In the genomic region with DNA sequence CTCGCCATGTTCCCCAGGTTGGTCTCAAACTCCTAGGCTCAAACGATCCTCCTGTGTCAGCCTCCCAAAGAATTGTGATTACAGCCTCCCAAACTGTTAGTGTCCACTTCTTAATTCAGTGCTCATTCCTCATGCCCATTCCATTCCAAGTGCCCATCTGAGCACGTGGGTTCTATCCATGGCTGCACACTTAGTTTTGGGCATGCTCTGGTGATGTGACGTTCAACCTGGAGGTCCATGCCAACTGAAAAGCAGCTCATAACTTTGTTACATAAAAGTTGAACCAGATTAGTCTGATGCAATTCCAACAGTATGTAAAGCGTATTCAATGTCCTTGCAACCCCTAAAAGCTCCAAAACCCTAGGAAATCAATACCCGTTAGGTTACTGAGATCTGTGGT, we compare ENCODE assay signal across 19 cellular contexts. TPM values are rescaled to one million over a fixed set of nuclear protein-coding genes. Genes with fewer than 3 reads are reported as not detected.
A peak's percentile ranks its signal among the peaks of the same experiment; 100 is the strongest.
DNase-seq lines count a peak whose midpoint lies in the region; FAIRE-seq and TF ChIP-seq lines count a peak whose summit lies in the region.
"Had no signal": no experiment of that assay in that cellular context is flagged by ENCODE, and none has a peak within 500 bp of the region (broad histone marks: within the 10 kb centered on the region; RNA-seq: fewer than 3 reads in every experiment).

No MANE protein-coding gene starts in this region.

- intact Hi-C loops in PC-9 (cut with micrococcal nuclease; ENCODE audit: unreplicated experiment), result loop anchor here (5.0 kb wide), 1 partner anchor 33 kb away; no protein-coding TSS in a partner anchor
- intact Hi-C loops in ovary (cut with DNase I), result no loop called here

- CTCF ChIA-PET in PC-9 (lab: Charles Lee), result interaction anchor here (0.7 kb wide), 1 partner anchor 73 kb away, joined by 10 read pairs; no protein-coding TSS in a partner anchor

- no peak for TF ChIP-seq CTCF in PC-9 (conservative IDR thresholded peaks at IDR 0.05)
- no peak for TF ChIP-seq CTCF in astrocyte (IDR thresholded peaks at IDR 0.05; ENCODE audit: insufficient read depth, low read depth, low read length)
- TF ChIP-seq CTCF in nephron progenitor cell (IDR thresholded peaks at IDR 0.05), result no peak
- TF ChIP-seq CTCF in ovary (IDR thresholded peaks at IDR 0.05), result no peak
- TF ChIP-seq CTCF in GM20000 (IDR thresholded peaks at IDR 0.05; ENCODE audit: extremely low read depth, missing control alignments), result no peak

- no peak for TF ChIP-seq POLR2A in ovary (IDR thresholded peaks at IDR 0.05)

- H3K4me2 ChIP-seq in PC-9, result peak overlapping the region; percentile 87; the same call in 1 of the 2 replicates
- H3K4me2 ChIP-seq in astrocyte (ENCODE audit: low read length), result no peak overlapping the region
- H3K4me2 ChIP-seq: hepatocyte had no signal

- no peaks in the 10 kb centered on the region; the same call in 1 of the 2 replicates for H3K9me3 ChIP-seq in PC-9 (ENCODE audit: insufficient read depth, low read depth)
- no peaks in the 10 kb centered on the region for H3K9me3 ChIP-seq in astrocyte (ENCODE audit: insufficient read depth, low read depth, low read length)
- no peaks in the 10 kb centered on the region for H3K9me3 ChIP-seq in ovary

- H3K27me3 ChIP-seq in PC-9 (ENCODE audit: insufficient read depth, low read depth), result no peaks in the 10 kb centered on the region
- H3K27me3 ChIP-seq in astrocyte (ENCODE audit: insufficient read depth, low read length), result no peaks in the 10 kb centered on the region
- no peaks in the 10 kb centered on the region for H3K27me3 ChIP-seq in ovary
- H3K27me3 ChIP-seq: BLaER1 treated with 17β-estradiol and CSF1 and Interleukin-3, amounts not matched to agents 10 nM and 100 nM; hepatocyte had no signal

- no peak for FAIRE-seq in astrocyte (lab: Jason Lieb, UNC)
- FAIRE-seq: A204.1, kidney, urothelium cell line had no signal

- H3K27me3 Mint-ChIP-seq in activated T-cell treated with anti-CD3 and anti-CD28 coated beads, Interleukin-2, amount 50 U/mL, for 24 hours, result no peaks in the 10 kb centered on the region
- H3K27me3 Mint-ChIP-seq in astrocyte (ENCODE audit: low read depth, unreplicated experiment) (no peaks in the 10 kb centered on the region), nephron progenitor cell (ENCODE audit: low read depth, poor library complexity) (no peaks in the 10 kb centered on the region)
- H3K27me3 Mint-ChIP-seq: activated CD8-positive, alpha-beta memory T cell treated with anti-CD3 and anti-CD28 coated beads, Interleukin-2, amount 10 ng/mL, durations not matched to agents 7 days and 5 days had no signal

- DNase-seq in activated T-cell treated with anti-CD3 and anti-CD28 coated beads, Interleukin-2, amount 50 U/mL, for 24 hours, result no peak
- DNase-seq in activated T-cell treated with anti-CD3 and anti-CD28 coated beads for 4 hours (no peak), PC-9 (no peak), astrocyte (ENCODE audit: low read depth) (no peak), nephron progenitor cell (no peak), ovary (no peak), GM20000 (ENCODE audit: low spot score) (no peak), 8988T (no peak)
- DNase-seq: activated CD8-positive, alpha-beta memory T cell treated with anti-CD3 and anti-CD28 coated beads, Interleukin-2, amount 10 ng/mL, durations not matched to agents 7 days and 5 days; GOT3; kidney; stimulated activated CD4-positive, alpha-beta T cell treated with anti-CD3 and anti-CD28 coated beads, Interleukin-4, amount 100 ng/mL, for 4 hours; T-helper 9 cell had no signal

- no peak overlapping the region for H3K9ac ChIP-seq in astrocyte (ENCODE audit: low read length)
- H3K9ac ChIP-seq: BLaER1 treated with 17β-estradiol and CSF1 and Interleukin-3, amounts not matched to agents 10 nM and 100 nM had no signal

- no peak for TF ChIP-seq EP300 in ovary (IDR thresholded peaks at IDR 0.05)

- H3K27ac ChIP-seq in PC-9 (peak overlapping the region; percentile 88), astrocyte (ENCODE audit: low read depth, low read length) (no peak overlapping the region), ovary (no peak overlapping the region)
- H3K27ac ChIP-seq: BLaER1 treated with 17β-estradiol and CSF1 and Interleukin-3, amounts not matched to agents 10 nM and 100 nM had no signal

- H3K4me3 ChIP-seq in PC-9 (no peak overlapping the region), astrocyte (ENCODE audit: insufficient read depth, low read depth, low read length) (no peak overlapping the region), ovary (no peak overlapping the region)
- H3K4me3 ChIP-seq: BLaER1 treated with 17β-estradiol and CSF1 and Interleukin-3, amounts not matched to agents 10 nM and 100 nM; coronary artery; hepatocyte had no signal

- H3F3A ChIP-seq in PC-9 (ENCODE audit: insufficient read depth, low read depth), result peaks cover 22% of the 10 kb centered on the region

- H3K79me2 ChIP-seq in PC-9 (ENCODE audit: low read depth), result peaks cover 97% of the 10 kb centered on the region
- peaks cover 94% of the 10 kb centered on the region for H3K79me2 ChIP-seq in astrocyte (ENCODE audit: insufficient read depth, low read length)

- H3K9me2 ChIP-seq in PC-9 (ENCODE audit: insufficient read depth), result no peaks in the 10 kb centered on the region

- peaks cover 71% of the 10 kb centered on the region for H3K36me3 Mint-ChIP-seq in activated T-cell treated with anti-CD3 and anti-CD28 coated beads, Interleukin-2, amount 50 U/mL, for 24 hours (ENCODE audit: low read depth)
- H3K36me3 Mint-ChIP-seq in astrocyte (ENCODE audit: low read depth, unreplicated experiment) (no peaks in the 10 kb centered on the region), nephron progenitor cell (ENCODE audit: low read depth) (peaks cover 64% of the 10 kb centered on the region)

- H2AFZ ChIP-seq in PC-9 (no peak overlapping the region), astrocyte (ENCODE audit: low read depth, low read length) (no peak overlapping the region)
- H2AFZ ChIP-seq: hepatocyte had no signal

- no peak overlapping the region for H3K27ac Mint-ChIP-seq in activated T-cell treated with anti-CD3 and anti-CD28 coated beads, Interleukin-2, amount 50 U/mL, for 24 hours
- H3K27ac Mint-ChIP-seq in astrocyte (ENCODE audit: unreplicated experiment), result peak overlapping the region; percentile 28
- peak overlapping the region; percentile 85 for H3K27ac Mint-ChIP-seq in nephron progenitor cell
- H3K27ac Mint-ChIP-seq: activated CD8-positive, alpha-beta memory T cell treated with anti-CD3 and anti-CD28 coated beads, Interleukin-2, amount 10 ng/mL, durations not matched to agents 7 days and 5 days had no signal

- peaks cover 84% of the 10 kb centered on the region for H3K4me1 Mint-ChIP-seq in activated T-cell treated with anti-CD3 and anti-CD28 coated beads, Interleukin-2, amount 50 U/mL, for 24 hours (ENCODE audit: low read depth)
- H3K4me1 Mint-ChIP-seq in astrocyte (ENCODE audit: low read depth, unreplicated experiment), result peaks cover 53% of the 10 kb centered on the region
- peaks cover 43% of the 10 kb centered on the region for H3K4me1 Mint-ChIP-seq in nephron progenitor cell

- peaks cover 17% of the 10 kb centered on the region; the same call in 1 of the 2 replicates for H3K36me3 ChIP-seq in PC-9 (ENCODE audit: low read depth)
- no peaks in the 10 kb centered on the region for H3K36me3 ChIP-seq in astrocyte (ENCODE audit: insufficient read depth, low read length)
- H3K36me3 ChIP-seq in ovary, result no peaks in the 10 kb centered on the region

- POLR2A ChIA-PET in PC-9 (lab: Charles Lee; ENCODE audit: unreplicated experiment), result interaction anchor here (0.6 to 0.7 kb wide), 3 partner anchors 11 to 73 kb away, joined by 3 to 6 read pairs (median 5); no protein-coding TSS in a partner anchor

- peak overlapping the region; percentile 25 for H3K4me3 Mint-ChIP-seq in activated T-cell treated with anti-CD3 and anti-CD28 coated beads, Interleukin-2, amount 50 U/mL, for 24 hours
- H3K4me3 Mint-ChIP-seq in astrocyte (ENCODE audit: unreplicated experiment) (no peak overlapping the region), nephron progenitor cell (peak overlapping the region; percentile 34)
- H3K4me3 Mint-ChIP-seq: activated CD8-positive, alpha-beta memory T cell treated with anti-CD3 and anti-CD28 coated beads, Interleukin-2, amount 10 ng/mL, durations not matched to agents 7 days and 5 days; nephron had no signal

- H3K4me1 ChIP-seq in PC-9 (replicated peaks; ENCODE audit: insufficient read depth) (peaks cover 48% of the 10 kb centered on the region), astrocyte (ENCODE audit: insufficient read depth, low read length) (peaks cover 29% of the 10 kb centered on the region), ovary (ENCODE audit: insufficient read depth) (peaks cover 11% of the 10 kb centered on the region)

- H4K20me1 ChIP-seq in PC-9 (ENCODE audit: insufficient read depth) (no peaks in the 10 kb centered on the region), astrocyte (ENCODE audit: insufficient read depth, low read length) (peaks cover 52% of the 10 kb centered on the region)

- 88 to 95% (median 91%) methylated on average over 6 of the region's 6 CpGs for WGBS in ovary, 3 donors

- peaks cover 29% of the 10 kb centered on the region for H3K9me3 Mint-ChIP-seq in activated T-cell treated with anti-CD3 and anti-CD28 coated beads, Interleukin-2, amount 50 U/mL, for 24 hours
- H3K9me3 Mint-ChIP-seq in astrocyte (ENCODE audit: unreplicated experiment) (no peaks in the 10 kb centered on the region), nephron progenitor cell (peaks cover 52% of the 10 kb centered on the region)
- H3K9me3 Mint-ChIP-seq: nephron had no signal

- no TSS peak for BruUV-seq in PC-9 (replicated peaks; lab: Mats Ljungman, UMichigan)

RNA-seq across cellular contexts. Expression of a gene that starts 11.5 kb away (rescaled TPM):
- total RNA-seq in PC-9 (2021), result 22.5 and 25.0 TPM in 2 replicates
- total RNA-seq in astrocyte, result 34.8 and 36.0 TPM in 2 replicates
- total RNA-seq in ovary, result 10 to 100 TPM; 32.9 to 47.8 (median 38.7) TPM
- 10 to 100 TPM; 31.2 to 48.0 TPM for polyA plus RNA-seq in ovary
